11 cellular contexts compared by ENCODE assay signal in genomic region chr16:78396046-78396445, GRCh38.
DNase-seq lines count a peak whose midpoint lies in the region; TF ChIP-seq lines count a peak whose summit lies in the region.
"Had no signal": no experiment of that assay in that cellular context is flagged by ENCODE, and none has a peak within 500 bp of the region (broad histone marks: within the 10 kb centered on the region; RNA-seq: fewer than 3 reads in every experiment).

No MANE protein-coding gene starts in this region.

- H3K4me3 ChIP-seq in LNCaP clone FGC (ENCODE audit: low read depth, low read length): no peak overlapping the region
- H3K4me3 ChIP-seq in colonic mucosa: no peak overlapping the region
- no peak overlapping the region for H3K4me3 ChIP-seq in transverse colon
- H3K4me3 ChIP-seq: SJCRH30 had no signal

- no peak overlapping the region for H3K27ac Mint-ChIP-seq in osteocyte (ENCODE audit: unreplicated experiment)
- H3K27ac Mint-ChIP-seq: activated CD4-positive, alpha-beta T cell treated with anti-CD3 and anti-CD28 coated beads for 36 hours; activated T-helper 17 cell treated with anti-CD3 and anti-CD28 coated beads, Interleukin-2, amount 50 U/mL, for 72 hours had no signal

- H3K4me1 Mint-ChIP-seq in osteocyte (ENCODE audit: unreplicated experiment): peaks cover 7% of the 10 kb centered on the region
- H3K4me1 Mint-ChIP-seq: activated CD4-positive, alpha-beta T cell treated with anti-CD3 and anti-CD28 coated beads for 36 hours; activated T-helper 17 cell treated with anti-CD3 and anti-CD28 coated beads, Interleukin-2, amount 50 U/mL, for 72 hours had no signal

- TF ChIP-seq CTCF in LNCaP clone FGC (IDR thresholded peaks at IDR 0.05; ENCODE audit: control insufficient read depth, extremely low read depth, insufficient read depth) (0 out of 2 replicates have a peak, but pooled peaks have one; percentile 14), colonic mucosa (IDR thresholded peaks at IDR 0.05) (peak; percentile 17), osteocyte (IDR thresholded peaks at IDR 0.05) (peak; percentile 41), transverse colon (IDR thresholded peaks at IDR 0.05) (peak in 2 of 5 experiments; percentile 34 to 35)

- no peak for TF ChIP-seq EP300 in transverse colon (IDR thresholded peaks at IDR 0.05; ENCODE audit: low read depth)

- WGBS in transverse colon (ENCODE audit: low coverage in 1 of 2), 2 donors: 67 to 70% methylated on average over 2 of the region's 2 CpGs

- no peak overlapping the region for H3K27ac ChIP-seq in colonic mucosa
- H3K27ac ChIP-seq in transverse colon: no peak overlapping the region
- H3K27ac ChIP-seq: SJCRH30 had no signal

- H3K9me3 Mint-ChIP-seq in osteocyte (ENCODE audit: unreplicated experiment): peaks cover 13% of the 10 kb centered on the region
- H3K9me3 Mint-ChIP-seq: activated T-helper 17 cell treated with anti-CD3 and anti-CD28 coated beads, Interleukin-2, amount 50 U/mL, for 72 hours had no signal

- intact Hi-C loops in colonic mucosa (cut with DNase I): no loop called here
- intact Hi-C loops in transverse colon (cut with DNase I; ENCODE audit: low total_unique reads): no loop called here

- DNase-seq in NCI-H2171 treated with DMSO at 0.1 percent for 48 hours (lab: John Stamatoyannopoulos, UW): peak; percentile 10
- no peak for DNase-seq in NCI-H2171 (lab: John Stamatoyannopoulos, UW)
- no peak for DNase-seq in LNCaP clone FGC (ENCODE audit: low read depth)
- no peak for DNase-seq in colonic mucosa
- no peak for DNase-seq in osteocyte (ENCODE audit: extremely low spot score, unreplicated experiment)
- no peak for DNase-seq in activated T-cell treated with anti-CD3 and anti-CD28 coated beads for 4 hours
- DNase-seq in activated CD8-positive, alpha-beta memory T cell treated with anti-CD3 and anti-CD28 coated beads for 24 hours: no peak
- no peak for DNase-seq in transverse colon
- DNase-seq: activated CD4-positive, alpha-beta T cell treated with anti-CD3 and anti-CD28 coated beads for 36 hours had no signal

- H3K4me3 Mint-ChIP-seq in osteocyte (ENCODE audit: unreplicated experiment): no peak overlapping the region
- H3K4me3 Mint-ChIP-seq: activated CD4-positive, alpha-beta T cell treated with anti-CD3 and anti-CD28 coated beads for 36 hours; activated T-helper 17 cell treated with anti-CD3 and anti-CD28 coated beads, Interleukin-2, amount 50 U/mL, for 72 hours had no signal

- no peak overlapping the region for H3K9ac ChIP-seq in colonic mucosa (ENCODE audit: low read depth in 2 of 2, low read length in 2 of 2)

- H3K27me3 ChIP-seq in colonic mucosa (no peaks in the 10 kb centered on the region), transverse colon (no peaks in the 10 kb centered on the region)
- H3K27me3 ChIP-seq: SJCRH30 had no signal

- no peaks in the 10 kb centered on the region for H3K9me3 ChIP-seq in colonic mucosa
- H3K9me3 ChIP-seq in transverse colon: no peaks in the 10 kb centered on the region
- H3K9me3 ChIP-seq: SJCRH30 had no signal

- H3K4me1 ChIP-seq in colonic mucosa (no peaks in the 10 kb centered on the region), transverse colon (peaks cover 0 to under 1% (median 0%) of the 10 kb centered on the region in 4 donors)
- H3K4me1 ChIP-seq: SJCRH30 had no signal

- H3K36me3 ChIP-seq in colonic mucosa (no peaks in the 10 kb centered on the region), transverse colon (no peaks in the 10 kb centered on the region)
- H3K36me3 ChIP-seq: SJCRH30 had no signal

- H3K27me3 Mint-ChIP-seq in osteocyte (ENCODE audit: unreplicated experiment): no peaks in the 10 kb centered on the region
- H3K27me3 Mint-ChIP-seq: activated CD4-positive, alpha-beta T cell treated with anti-CD3 and anti-CD28 coated beads for 36 hours; activated T-helper 17 cell treated with anti-CD3 and anti-CD28 coated beads, Interleukin-2, amount 50 U/mL, for 72 hours had no signal

- in situ Hi-C loops in transverse colon (cut with MboI; ENCODE audit: low pct_ligation_motif_present in 1 of 4, low pct_unique_long_range_greater_than_20kb in 1 of 4, low sequenced_read_pairs in 3 of 4): no loop called here

- no peak for TF ChIP-seq POLR2A in transverse colon (IDR thresholded peaks at IDR 0.05)

- H3K36me3 Mint-ChIP-seq in osteocyte (ENCODE audit: unreplicated experiment): peaks cover 6% of the 10 kb centered on the region
